1 cellular context compared by ENCODE assay signal in genomic region chr10:71625445-71626175, GRCh38.
TF ChIP-seq lines count a peak whose summit lies in the region.

No MANE protein-coding gene starts in this region.

TF ChIP-seq in H1, 55 proteins besides CTCF, POLR2A, EP300 and RAD21 (continued from another document):
- TF ChIP-seq EZH2 (IDR thresholded peaks at IDR 0.05; ENCODE audit: low read depth, low read length, severe bottlenecking) (no peak), SAP30 (IDR thresholded peaks at IDR 0.05; ENCODE audit: insufficient read depth, insufficient replicate concordance, low read length) (no peak), CHD7 (IDR thresholded peaks at IDR 0.05; ENCODE audit: insufficient replicate concordance, low read length) (no peak), RXRA (IDR thresholded peaks at IDR 0.05; ENCODE audit: insufficient read depth, low read depth, low read length) (no peak), CBX5 (IDR thresholded peaks at IDR 0.05; ENCODE audit: low read depth, low read length) (no peak), POU5F1 (IDR thresholded peaks at IDR 0.05; ENCODE audit: low read depth, low read length) (no peak), SIN3A (conservative IDR thresholded peaks at IDR 0.05 in 1 of 2, IDR thresholded peaks at IDR 0.05 in 1 of 2; ENCODE audit: low read depth in 1 of 2, low read length in 2 of 2) (no peak), CREB1 (IDR thresholded peaks at IDR 0.05) (no peak)
